Comparison of ENCODE assay signal across 8 cellular contexts in the genomic region with DNA sequence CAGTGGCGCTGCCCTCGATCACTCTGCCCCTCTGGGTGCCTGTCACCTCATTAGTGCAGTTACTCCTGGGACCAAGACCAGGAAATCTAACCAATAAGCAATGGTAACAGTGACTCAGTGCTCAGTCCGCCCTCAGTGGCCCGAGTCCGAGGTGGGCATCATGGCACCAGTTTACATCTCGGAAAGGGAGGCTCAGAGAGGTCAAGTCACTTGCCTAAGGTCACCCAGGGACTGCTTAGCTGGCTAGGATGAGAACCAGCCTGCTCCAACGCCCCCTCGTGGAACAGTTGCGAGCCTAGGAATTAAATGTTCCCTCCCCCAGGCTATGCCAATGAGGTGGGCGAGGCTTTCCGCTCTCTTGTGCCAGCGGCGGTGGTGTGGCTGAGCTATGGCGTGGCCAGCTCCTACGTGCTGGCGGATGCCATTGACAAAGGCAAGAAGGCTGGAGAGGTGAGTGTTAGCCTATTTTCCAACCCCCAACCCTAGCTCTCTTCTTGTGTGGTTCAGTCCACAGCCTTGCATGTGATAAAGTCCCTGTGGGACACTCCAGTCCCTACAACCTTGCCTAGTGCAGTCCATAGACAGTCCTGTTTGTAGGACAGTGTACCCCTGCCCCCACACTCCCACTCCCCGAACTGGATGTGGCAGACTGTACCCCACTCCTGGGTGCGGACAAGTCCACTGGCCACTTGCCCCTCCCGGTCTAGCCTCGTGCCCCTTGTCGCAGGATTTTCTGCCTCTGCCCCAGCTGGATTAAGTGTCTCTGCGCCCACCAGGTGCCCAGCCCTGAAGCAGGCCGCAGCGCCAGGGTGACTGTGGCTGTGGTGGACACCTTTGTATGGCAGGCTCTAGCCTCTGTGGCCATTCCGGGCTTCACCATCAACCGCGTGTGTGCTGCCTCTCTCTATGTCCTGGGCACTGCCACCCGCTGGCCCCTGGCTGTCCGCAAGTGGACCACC. TPM values are rescaled to one million over a fixed set of nuclear protein-coding genes. Genes with fewer than 3 reads are reported as not detected.
DNase-seq lines count a peak whose midpoint lies in the region; ATAC-seq and TF ChIP-seq lines count a peak whose summit lies in the region.

No MANE protein-coding gene starts in this region.

- H3K27me3 Mint-ChIP-seq in Caco-2 (ENCODE audit: insufficient read depth, unreplicated experiment) (no peaks in the 10 kb centered on the region), neural crest cell (ENCODE audit: low read depth) (no peaks in the 10 kb centered on the region)
- no peaks in the 10 kb centered on the region for H3K27me3 Mint-ChIP-seq in stimulated activated naive CD8-positive, alpha-beta T cell treated with anti-CD3 and anti-CD28 coated beads, Interleukin-15, amount 100 ng/mL, for 72 hours

- TF ChIP-seq CTCF in Caco-2 (IDR thresholded peaks at IDR 0.05; ENCODE audit: insufficient read depth in 1 of 2, low read depth in 1 of 2, low read length in 1 of 2, severe bottlenecking in 1 of 2, unreplicated experiment in 1 of 2) = peak; percentile 16 to 30
- peak; percentile 85 for TF ChIP-seq CTCF in RWPE2 (IDR thresholded peaks at IDR 0.05; ENCODE audit: poor library complexity, severe bottlenecking)
- peak; percentile 80 for TF ChIP-seq CTCF in fibroblast of pulmonary artery (IDR thresholded peaks at IDR 0.05; ENCODE audit: low read length, missing control alignments)
- TF ChIP-seq CTCF in neural crest cell (conservative IDR thresholded peaks at IDR 0.05) = peak; percentile 72

- H3K9me3 ChIP-seq in Caco-2 (no peaks in the 10 kb centered on the region), RWPE2 (ENCODE audit: severe bottlenecking) (no peaks in the 10 kb centered on the region)

- peak overlapping the region; percentile 85 for H3K4me3 Mint-ChIP-seq in Caco-2 (ENCODE audit: unreplicated experiment)
- H3K4me3 Mint-ChIP-seq in neural crest cell = peak overlapping the region; percentile 91
- peak overlapping the region; percentile 97 to 98 for H3K4me3 Mint-ChIP-seq in stimulated activated naive CD8-positive, alpha-beta T cell treated with anti-CD3 and anti-CD28 coated beads, Interleukin-15, amount 100 ng/mL, for 72 hours

- no TSS peak for BruUV-seq in Caco-2 (replicated peaks; lab: Mats Ljungman, UMichigan)

- DNase-seq in Caco-2 (peak in 1 of 2 experiments; percentile 64), Kasumi-1 (lab: John Stamatoyannopoulos, UW) (peak; percentile 73 to 85), RWPE2 (ENCODE audit: low spot score) (peak; percentile 86), fibroblast of pulmonary artery (ENCODE audit: low read depth) (peak; percentile 81), neural crest cell (ENCODE audit: low read depth, low spot score) (peak; percentile 83)
- peak; percentile 77 for DNase-seq in activated T-helper 9 cell treated with anti-CD3 and anti-CD28 coated beads, Interleukin-2, amount 50 U/mL, for 16 hours (ENCODE audit: low read depth)
- DNase-seq in stimulated activated naive CD8-positive, alpha-beta T cell treated with anti-CD3 and anti-CD28 coated beads, Interleukin-15, amount 100 ng/mL, for 72 hours = peak; percentile 77 to 89

- H3K4me1 Mint-ChIP-seq in Caco-2 (ENCODE audit: low read depth, unreplicated experiment) (peaks cover 22% of the 10 kb centered on the region), neural crest cell (peaks cover 47% of the 10 kb centered on the region)
- H3K4me1 Mint-ChIP-seq in stimulated activated naive CD8-positive, alpha-beta T cell treated with anti-CD3 and anti-CD28 coated beads, Interleukin-15, amount 100 ng/mL, for 72 hours = peaks cover 50% of the 10 kb centered on the region

- POLR2A ChIA-PET in Caco-2 (lab: Charles Lee) = interaction anchor here (0.5 kb wide), 1 partner anchor 52 kb away, joined by 3 read pairs; no protein-coding TSS in a partner anchor

- peaks cover 18% of the 10 kb centered on the region for H3K4me1 ChIP-seq in Caco-2
- H3K4me1 ChIP-seq in RWPE2 (ENCODE audit: insufficient read depth, poor library complexity, severe bottlenecking) = peaks cover 16% of the 10 kb centered on the region

- H3K27me3 ChIP-seq in Caco-2 (replicated peaks; ENCODE audit: control insufficient read depth, insufficient read depth, low read length) (no peaks in the 10 kb centered on the region), RWPE2 (ENCODE audit: insufficient read depth, poor library complexity, severe bottlenecking) (no peaks in the 10 kb centered on the region)

- CTCF ChIA-PET in Caco-2 (lab: Charles Lee) = interaction anchor here (0.6 to 1.0 kb wide), 4 partner anchors 26 to 139 kb away, joined by 3 to 4 read pairs (median 3); no protein-coding TSS in a partner anchor

- intact Hi-C loops in Caco-2 (cut with micrococcal nuclease; ENCODE audit: unreplicated experiment) = no loop called here

- H3K4me3 ChIP-seq in Caco-2 (ENCODE audit: low read depth, low read length) (peak overlapping the region; percentile 62), RWPE2 (ENCODE audit: severe bottlenecking) (peak overlapping the region; percentile 59), fibroblast of pulmonary artery (replicated peaks; ENCODE audit: low read depth, low read length) (peak overlapping the region; percentile 66)

- H3K36me3 Mint-ChIP-seq in Caco-2 (ENCODE audit: insufficient read depth, unreplicated experiment) (peaks cover 16% of the 10 kb centered on the region), neural crest cell (ENCODE audit: low read depth) (no peaks in the 10 kb centered on the region)

- peak overlapping the region; percentile 99 for H3K27ac ChIP-seq in RWPE2 (ENCODE audit: poor library complexity, severe bottlenecking)

- H3K9me3 Mint-ChIP-seq in Caco-2 (ENCODE audit: unreplicated experiment) (no peaks in the 10 kb centered on the region), neural crest cell (no peaks in the 10 kb centered on the region)
- H3K9me3 Mint-ChIP-seq in stimulated activated naive CD8-positive, alpha-beta T cell treated with anti-CD3 and anti-CD28 coated beads, Interleukin-15, amount 100 ng/mL, for 72 hours = no peaks in the 10 kb centered on the region

- ATAC-seq in RWPE2 (ENCODE audit: low read depth) (peak; percentile 19; the same call in 2 of the 3 replicates), GM21737 (IDR thresholded peaks at IDR 0.05; ENCODE audit: unreplicated experiment) (no peak)
- peak; percentile 54 for ATAC-seq in stimulated activated naive CD8-positive, alpha-beta T cell treated with anti-CD3 and anti-CD28 coated beads, Interleukin-15, amount 100 ng/mL, for 72 hours

- H3K36me3 ChIP-seq in Caco-2 (ENCODE audit: control insufficient read depth, insufficient read depth, low read length) (no peaks in the 10 kb centered on the region; the same call in 1 of the 2 replicates), RWPE2 (ENCODE audit: low read depth) (peaks cover 30% of the 10 kb centered on the region)

- H3K27ac Mint-ChIP-seq in Caco-2 (ENCODE audit: unreplicated experiment) (no peak overlapping the region), neural crest cell (ENCODE audit: unreplicated experiment) (peak overlapping the region; percentile 97)
- peak overlapping the region; percentile 91 to 98 for H3K27ac Mint-ChIP-seq in stimulated activated naive CD8-positive, alpha-beta T cell treated with anti-CD3 and anti-CD28 coated beads, Interleukin-15, amount 100 ng/mL, for 72 hours

RNA-seq across cellular contexts. Expression of a gene that starts 1.1 kb away (rescaled TPM):
- total RNA-seq in Caco-2 (2022) (20.6 and 23.0 TPM in 2 replicates), neural crest cell (37.4 and 38.9 TPM in 2 replicates)

RNA-seq across cellular contexts. Expression of a gene that starts 29.9 kb away (rescaled TPM):
- 9.4 and 11.0 TPM in 2 replicates for total RNA-seq in Caco-2 (2022)
- total RNA-seq in neural crest cell = 10.8 and 11.6 TPM in 2 replicates

RNA-seq across cellular contexts. Expression of a gene that starts 39.5 kb away (rescaled TPM):
- 12.8 and 14.2 TPM in 2 replicates for total RNA-seq in Caco-2 (2022)
- total RNA-seq in neural crest cell = 27.4 and 29.2 TPM in 2 replicates

RNA-seq across cellular contexts. Expression of a gene that starts 45.1 kb away (rescaled TPM):
- total RNA-seq in Caco-2 (2022) (not detected in 2 replicates), neural crest cell (not detected in 2 replicates)

Comparison
In these comparisons a context has a peak if more than half of its experiments do, and no peak if none do; other contexts are left out.
1. CTCF ChIP-seq: peak in every context shown above with its lines; median percentile 85 in RWPE2; 80 in fibroblast of pulmonary artery; 72 in neural crest cell; 23 in Caco-2.